ENCODE assay signal across 10 cellular contexts in genomic region chr9:113574381-113575262, GRCh38.
DNase-seq lines count a peak whose midpoint lies in the region; ATAC-seq and TF ChIP-seq lines count a peak whose summit lies in the region.
"Had no signal": no experiment of that assay in that cellular context is flagged by ENCODE, and none has a peak within 500 bp of the region (broad histone marks: within the 10 kb centered on the region; RNA-seq: fewer than 3 reads in every experiment).

No MANE protein-coding gene starts in this region.

- peaks cover 11% of the 10 kb centered on the region for H3K36me3 Mint-ChIP-seq in MCF 10A (ENCODE audit: insufficient read depth, unreplicated experiment)

- H3K27me3 Mint-ChIP-seq in MCF 10A (ENCODE audit: insufficient read depth, unreplicated experiment): no peaks in the 10 kb centered on the region

- no peak overlapping the region for H3K4me3 Mint-ChIP-seq in MCF 10A (ENCODE audit: unreplicated experiment)

- peak overlapping the region; percentile 35 to 62 for H3K27ac ChIP-seq in thoracic aorta
- no peak overlapping the region for H3K27ac ChIP-seq in effector memory CD4-positive, alpha-beta T cell (ENCODE audit: insufficient read depth, low read length, poor library complexity, severe bottlenecking)

- H3K27ac Mint-ChIP-seq in MCF 10A (ENCODE audit: low read depth, unreplicated experiment): no peak overlapping the region

- H3K27me3 ChIP-seq in thoracic aorta (replicated peaks; ENCODE audit: insufficient read depth): no peaks in the 10 kb centered on the region
- H3K27me3 ChIP-seq in effector memory CD4-positive, alpha-beta T cell (replicated peaks; ENCODE audit: control insufficient read depth, insufficient read depth, low read length, poor library complexity, severe bottlenecking): no peaks in the 10 kb centered on the region
- H3K27me3 ChIP-seq: cardiac muscle cell had no signal

- ATAC-seq in thoracic aorta (ENCODE audit: insufficient number of reproducible peaks, low FRiP score, low read depth): no peak
- ATAC-seq in GM18502 (IDR thresholded peaks at IDR 0.05; ENCODE audit: poor library complexity, unreplicated experiment): no peak

- no peaks in the 10 kb centered on the region for H3K9me3 Mint-ChIP-seq in MCF 10A (ENCODE audit: unreplicated experiment)

- peak; percentile 58 for DNase-seq in activated effector memory CD4-positive, alpha-beta T cell treated with anti-CD3 and anti-CD28 coated beads, Interleukin-2, amount 50 U/mL, for 16 hours
- no peak for DNase-seq in activated effector memory CD4-positive, alpha-beta T cell treated with Interleukin-2 at 50 U/mL for 16 hours
- DNase-seq in MCF 10A (ENCODE audit: unreplicated experiment): peak; percentile 92
- DNase-seq in kidney tubule cell (ENCODE audit: low spot score): peak; percentile 69
- no peak for DNase-seq in thoracic aorta (ENCODE audit: low spot score)
- DNase-seq in effector memory CD4-positive, alpha-beta T cell: no peak
- DNase-seq in stimulated activated CD4-positive, alpha-beta T cell treated with anti-CD3 and anti-CD28 coated beads, Interleukin-2, amount 100 ng/mL, for 24 hours: no peak
- DNase-seq: Kasumi-1 had no signal

- POLR2A ChIA-PET in MCF 10A (lab: Yijun Ruan, JAX): interaction anchor here (1.2 to 2.2 kb wide), 2 partner anchors 9 to 164 kb away, joined by 3 to 10 read pairs; partner anchors contain the start of genes C9orf43 and POLE3

- intact Hi-C loops in MCF 10A (cut with micrococcal nuclease): no loop called here

- peaks cover 46% of the 10 kb centered on the region for H3K4me1 Mint-ChIP-seq in MCF 10A (ENCODE audit: insufficient read depth, unreplicated experiment)

- no peak overlapping the region for H3K4me3 ChIP-seq in thoracic aorta
- H3K4me3 ChIP-seq in effector memory CD4-positive, alpha-beta T cell (ENCODE audit: insufficient read depth, low read depth, low read length, poor library complexity, severe bottlenecking): no peak overlapping the region
- H3K4me3 ChIP-seq: cardiac muscle cell had no signal

- H3K36me3 ChIP-seq in thoracic aorta: no peaks in the 10 kb centered on the region
- no peaks in the 10 kb centered on the region for H3K36me3 ChIP-seq in effector memory CD4-positive, alpha-beta T cell (ENCODE audit: control insufficient read depth, insufficient read depth, low read length)
- H3K36me3 ChIP-seq: cardiac muscle cell had no signal

- CTCF ChIA-PET in MCF 10A (lab: Yijun Ruan, JAX): interaction anchor here (0.7 to 2.9 kb wide), 4 partner anchors 9 to 24 kb away, joined by 3 to 10 read pairs (median 4); no protein-coding TSS in a partner anchor

- BruUV-seq in MCF 10A (replicated peaks; lab: Mats Ljungman, UMichigan): no TSS peak

- TF ChIP-seq CTCF in MCF 10A (IDR thresholded peaks at IDR 0.05; ENCODE audit: unreplicated experiment) (no peak), thoracic aorta (IDR thresholded peaks at IDR 0.05) (no peak)

- no peaks in the 10 kb centered on the region for H3K9me3 ChIP-seq in thoracic aorta
- no peaks in the 10 kb centered on the region for H3K9me3 ChIP-seq in effector memory CD4-positive, alpha-beta T cell (ENCODE audit: control insufficient read depth, low read length)

- peaks cover 47 to 85% of the 10 kb centered on the region in 2 donors for H3K4me1 ChIP-seq in thoracic aorta (ENCODE audit: control insufficient read depth in 1 of 2, low read depth in 2 of 2)
- H3K4me1 ChIP-seq in effector memory CD4-positive, alpha-beta T cell (ENCODE audit: control insufficient read depth, insufficient read depth, low read length, poor library complexity, severe bottlenecking): peaks cover 26% of the 10 kb centered on the region

Comparison
In these comparisons a context has a peak if more than half of its experiments do, and no peak if none do; other contexts are left out.
1. DNase-seq: peak in activated effector memory CD4-positive, alpha-beta T cell treated with anti-CD3 and anti-CD28 coated beads, Interleukin-2, amount 50 U/mL, for 16 hours (single experiment), MCF 10A (single experiment) and kidney tubule cell (single experiment); none in activated effector memory CD4-positive, alpha-beta T cell treated with Interleukin-2 at 50 U/mL for 16 hours (single experiment), thoracic aorta (single experiment), effector memory CD4-positive, alpha-beta T cell (0 of 3) and stimulated activated CD4-positive, alpha-beta T cell treated with anti-CD3 and anti-CD28 coated beads, Interleukin-2, amount 100 ng/mL, for 24 hours (0 of 2).